ENCODE assay signal across 8 cellular contexts in genomic region chr16:67872631-67873434, GRCh38. TPM values are rescaled to one million over a fixed set of nuclear protein-coding genes. Genes with fewer than 3 reads are reported as not detected.
DNase-seq lines count a peak whose midpoint lies in the region; ATAC-seq and TF ChIP-seq lines count a peak whose summit lies in the region.

EDC4 (plus strand) TSS chr16:67873052; CDS start chr16:67873262, 210 bp downstream.

- peaks cover 79% of the 10 kb centered on the region for H3K36me3 Mint-ChIP-seq in dendritic cell treated with granulocyte-macrophage colony-stimulating factor and Interleukin-4, amounts not matched to agents 40 ng/mL and 50 ng/mL, for 4 days (ENCODE audit: low read depth)

- peaks cover 0 to 59% of the 10 kb centered on the region in 2 donors for H3K36me3 ChIP-seq in left lung

- intact Hi-C loops in dendritic cell treated with granulocyte-macrophage colony-stimulating factor and Interleukin-4, amounts not matched to agents 40 ng/mL and 50 ng/mL, for 4 days (cut with micrococcal nuclease), result loop anchor here (2.0 to 10.0 kb wide), 2 partner anchors 26 to 62 kb away; partner anchors contain the start of genes CENPT, CTRL, NUTF2 and PSMB10
- intact Hi-C loops in left lung (cut with DNase I), result no loop called here

- DNase-seq in SIG-M5 treated with dmso at 0.1 percent for 504 hours (lab: John Stamatoyannopoulos, UW; ENCODE audit: unreplicated experiment) (peak; percentile 68), SIG-M5 (lab: John Stamatoyannopoulos, UW) (no peak), NCI-H446 treated with DMSO at 0.1 percent for 48 hours (lab: John Stamatoyannopoulos, UW) (peak; percentile 14), left lung (peak; percentile 87 to 97)
- peak; percentile 77 to 80 for DNase-seq in activated CD4-positive, alpha-beta T cell treated with anti-CD3 and anti-CD28 coated beads, Interleukin-2, amount 50 U/mL, for 4 hours
- peak; percentile 79 for DNase-seq in stimulated activated CD4-positive, alpha-beta T cell treated with anti-CD3 and anti-CD28 coated beads, Interleukin-2, amount 100 ng/mL, for 4 hours (ENCODE audit: low read depth)

- H3K27ac ChIP-seq in left lung, result peak within 1 kb of the TSS; percentile 70 to 86

- no peaks in the 10 kb centered on the region for H3K9me3 Mint-ChIP-seq in dendritic cell treated with granulocyte-macrophage colony-stimulating factor and Interleukin-4, amounts not matched to agents 40 ng/mL and 50 ng/mL, for 4 days

- no peaks in the 10 kb centered on the region for H3K27me3 ChIP-seq in left lung

- ATAC-seq in HG02943 (IDR thresholded peaks at IDR 0.05; ENCODE audit: low read depth, unreplicated experiment), result peak; percentile 76
- peak; percentile 93 for ATAC-seq in left lung

- peak within 1 kb of the TSS; percentile 90 for H3K4me3 Mint-ChIP-seq in dendritic cell treated with granulocyte-macrophage colony-stimulating factor and Interleukin-4, amounts not matched to agents 40 ng/mL and 50 ng/mL, for 4 days

- peaks cover 64% of the 10 kb centered on the region for H3K4me1 Mint-ChIP-seq in dendritic cell treated with granulocyte-macrophage colony-stimulating factor and Interleukin-4, amounts not matched to agents 40 ng/mL and 50 ng/mL, for 4 days (ENCODE audit: low read depth)

- H3K4me3 ChIP-seq in left lung, result peak within 1 kb of the TSS; percentile 97 to 98

- H3K9me3 ChIP-seq in left lung, result no peaks in the 10 kb centered on the region

- TF ChIP-seq CTCF in left lung (IDR thresholded peaks at IDR 0.05), result no peak

- H3K27ac Mint-ChIP-seq in dendritic cell treated with granulocyte-macrophage colony-stimulating factor and Interleukin-4, amounts not matched to agents 40 ng/mL and 50 ng/mL, for 4 days, result peak within 1 kb of the TSS; percentile 86

- no peaks in the 10 kb centered on the region for H3K27me3 Mint-ChIP-seq in dendritic cell treated with granulocyte-macrophage colony-stimulating factor and Interleukin-4, amounts not matched to agents 40 ng/mL and 50 ng/mL, for 4 days

- H3K4me1 ChIP-seq in left lung, result peaks cover 0 to 39% of the 10 kb centered on the region in 2 donors

RNA-seq across cellular contexts. Expression of gene EDC4, which starts in this region (rescaled TPM):
- 10 to 100 TPM; 47.9 to 48.8 TPM for total RNA-seq in left lung
